In genomic region chr12:79818856-79819255, GRCh38 we compare ENCODE assay signal across 14 cellular contexts.
DNase-seq lines count a peak whose midpoint lies in the region; ATAC-seq and TF ChIP-seq lines count a peak whose summit lies in the region.
"Had no signal": no experiment of that assay in that cellular context is flagged by ENCODE, and none has a peak within 500 bp of the region (broad histone marks: within the 10 kb centered on the region; RNA-seq: fewer than 3 reads in every experiment).

No MANE protein-coding gene starts in this region.

- peak overlapping the region; percentile 66 for H3K27ac Mint-ChIP-seq in T-helper 17 cell
- H3K27ac Mint-ChIP-seq in mesothelial cell of epicardium: no peak overlapping the region
- H3K27ac Mint-ChIP-seq: activated CD4-positive, alpha-beta memory T cell treated with anti-CD3 and anti-CD28 coated beads for 36 hours had no signal

- H3K4me1 ChIP-seq in subcutaneous abdominal adipose tissue (ENCODE audit: control insufficient read depth in 5 of 5, insufficient read depth in 5 of 5, low read length in 5 of 5): peaks cover 0 to 11% (median 5%) of the 10 kb centered on the region in 5 donors

- H3K36me3 Mint-ChIP-seq in T-helper 17 cell (ENCODE audit: low read depth): peaks cover 6% of the 10 kb centered on the region
- H3K36me3 Mint-ChIP-seq in mesothelial cell of epicardium: peaks cover 30% of the 10 kb centered on the region

- no peaks in the 10 kb centered on the region for H3K9me3 Mint-ChIP-seq in mesothelial cell of epicardium
- H3K9me3 Mint-ChIP-seq: activated CD4-positive, alpha-beta memory T cell treated with anti-CD3 and anti-CD28 coated beads for 36 hours had no signal

- peaks cover 3 to 33% (median 25%) of the 10 kb centered on the region in 5 donors for H3K36me3 ChIP-seq in subcutaneous abdominal adipose tissue (ENCODE audit: control insufficient read depth in 5 of 5, insufficient read depth in 5 of 5, low read length in 5 of 5)

- peak overlapping the region in 2 of 5 donors; percentile 13 to 48 for H3K9ac ChIP-seq in subcutaneous abdominal adipose tissue (ENCODE audit: low read length in 5 of 5)

- no peaks in the 10 kb centered on the region for H3K27me3 Mint-ChIP-seq in T-helper 17 cell
- H3K27me3 Mint-ChIP-seq in mesothelial cell of epicardium (ENCODE audit: low read depth): no peaks in the 10 kb centered on the region
- H3K27me3 Mint-ChIP-seq: activated CD4-positive, alpha-beta memory T cell treated with anti-CD3 and anti-CD28 coated beads for 36 hours had no signal

- intact Hi-C loops in left ventricle myocardium superior (cut with micrococcal nuclease): no loop called here

- H3K4me3 Mint-ChIP-seq in T-helper 17 cell: no peak overlapping the region
- H3K4me3 Mint-ChIP-seq in mesothelial cell of epicardium: no peak overlapping the region
- H3K4me3 Mint-ChIP-seq: activated CD4-positive, alpha-beta memory T cell treated with anti-CD3 and anti-CD28 coated beads for 36 hours had no signal

- no peaks in the 10 kb centered on the region for H3K27me3 ChIP-seq in subcutaneous abdominal adipose tissue (ENCODE audit: control insufficient read depth in 5 of 5, insufficient read depth in 4 of 5, low read length in 5 of 5)

- TF ChIP-seq CTCF in cardiac fibroblast (IDR thresholded peaks at IDR 0.05; ENCODE audit: low read depth, low read length): no peak
- TF ChIP-seq CTCF in mesothelial cell of epicardium (IDR thresholded peaks at IDR 0.05; ENCODE audit: unreplicated experiment): no peak

- H3K4me3 ChIP-seq in cardiac fibroblast (replicated peaks in 1 of 2; ENCODE audit: low read depth in 2 of 2, low read length in 2 of 2): no peak overlapping the region
- no peak overlapping the region for H3K4me3 ChIP-seq in subcutaneous abdominal adipose tissue (ENCODE audit: low read depth in 1 of 5, low read length in 5 of 5)
- H3K4me3 ChIP-seq: K562 had no signal

- no peak for ATAC-seq in T-helper 17 cell
- peak; percentile 82 for ATAC-seq in left ventricle myocardium superior
- no peak for ATAC-seq in HG02938 (IDR thresholded peaks at IDR 0.05; ENCODE audit: unreplicated experiment)
- ATAC-seq: K562 had no signal

- H3K4me1 Mint-ChIP-seq in T-helper 17 cell (peaks cover 11% of the 10 kb centered on the region), mesothelial cell of epicardium (no peaks in the 10 kb centered on the region)

- DNase-seq in T-helper 17 cell: no peak
- peak; percentile 40 to 72 for DNase-seq in cardiac fibroblast (ENCODE audit: low read depth in 2 of 2)
- no peak for DNase-seq in left ventricle myocardium superior
- no peak for DNase-seq in mesothelial cell of epicardium (ENCODE audit: low spot score in 2 of 2, unreplicated experiment in 2 of 2)
- no peak for DNase-seq in NCI-H2081 (lab: John Stamatoyannopoulos, UW)
- DNase-seq in AG08396 (ENCODE audit: low spot score): no peak
- DNase-seq: activated CD4-positive, alpha-beta memory T cell treated with anti-CD3 and anti-CD28 coated beads for 36 hours; activated effector memory CD4-positive, alpha-beta T cell treated with anti-CD3 and anti-CD28 coated beads, Interleukin-2, amount 50 U/mL, for 16 hours; NCI-H1436; NCI-H524 treated with DMSO at 0.1 percent for 48 hours had no signal

- no peaks in the 10 kb centered on the region for H3K9me3 ChIP-seq in T-helper 17 cell (ENCODE audit: control insufficient read depth, low read length, poor library complexity, severe bottlenecking)
- no peaks in the 10 kb centered on the region for H3K9me3 ChIP-seq in subcutaneous abdominal adipose tissue (ENCODE audit: control insufficient read depth in 5 of 5, low read length in 5 of 5)

- peak overlapping the region; percentile 47 for H3K27ac ChIP-seq in subcutaneous abdominal adipose tissue (ENCODE audit: low read depth, low read length)
- H3K27ac ChIP-seq: C4-2B had no signal

Comparison
In these comparisons a context has a peak if more than half of its experiments do, and no peak if none do; other contexts are left out.
1. DNase-seq: peak in cardiac fibroblast (2 of 2); none in T-helper 17 cell (0 of 3), left ventricle myocardium superior (single experiment), mesothelial cell of epicardium (0 of 2), NCI-H2081 (0 of 2) and AG08396 (single experiment).